1 cellular context compared by ENCODE assay signal in genomic region chr3:50816896-50817295, GRCh38.
TF ChIP-seq lines count a peak whose summit lies in the region.

No MANE protein-coding gene starts in this region.

TF ChIP-seq in GM23338, 12 proteins besides CTCF, POLR2A, EP300 and RAD21 (continued from another document):
- TF ChIP-seq, protein P1, sequence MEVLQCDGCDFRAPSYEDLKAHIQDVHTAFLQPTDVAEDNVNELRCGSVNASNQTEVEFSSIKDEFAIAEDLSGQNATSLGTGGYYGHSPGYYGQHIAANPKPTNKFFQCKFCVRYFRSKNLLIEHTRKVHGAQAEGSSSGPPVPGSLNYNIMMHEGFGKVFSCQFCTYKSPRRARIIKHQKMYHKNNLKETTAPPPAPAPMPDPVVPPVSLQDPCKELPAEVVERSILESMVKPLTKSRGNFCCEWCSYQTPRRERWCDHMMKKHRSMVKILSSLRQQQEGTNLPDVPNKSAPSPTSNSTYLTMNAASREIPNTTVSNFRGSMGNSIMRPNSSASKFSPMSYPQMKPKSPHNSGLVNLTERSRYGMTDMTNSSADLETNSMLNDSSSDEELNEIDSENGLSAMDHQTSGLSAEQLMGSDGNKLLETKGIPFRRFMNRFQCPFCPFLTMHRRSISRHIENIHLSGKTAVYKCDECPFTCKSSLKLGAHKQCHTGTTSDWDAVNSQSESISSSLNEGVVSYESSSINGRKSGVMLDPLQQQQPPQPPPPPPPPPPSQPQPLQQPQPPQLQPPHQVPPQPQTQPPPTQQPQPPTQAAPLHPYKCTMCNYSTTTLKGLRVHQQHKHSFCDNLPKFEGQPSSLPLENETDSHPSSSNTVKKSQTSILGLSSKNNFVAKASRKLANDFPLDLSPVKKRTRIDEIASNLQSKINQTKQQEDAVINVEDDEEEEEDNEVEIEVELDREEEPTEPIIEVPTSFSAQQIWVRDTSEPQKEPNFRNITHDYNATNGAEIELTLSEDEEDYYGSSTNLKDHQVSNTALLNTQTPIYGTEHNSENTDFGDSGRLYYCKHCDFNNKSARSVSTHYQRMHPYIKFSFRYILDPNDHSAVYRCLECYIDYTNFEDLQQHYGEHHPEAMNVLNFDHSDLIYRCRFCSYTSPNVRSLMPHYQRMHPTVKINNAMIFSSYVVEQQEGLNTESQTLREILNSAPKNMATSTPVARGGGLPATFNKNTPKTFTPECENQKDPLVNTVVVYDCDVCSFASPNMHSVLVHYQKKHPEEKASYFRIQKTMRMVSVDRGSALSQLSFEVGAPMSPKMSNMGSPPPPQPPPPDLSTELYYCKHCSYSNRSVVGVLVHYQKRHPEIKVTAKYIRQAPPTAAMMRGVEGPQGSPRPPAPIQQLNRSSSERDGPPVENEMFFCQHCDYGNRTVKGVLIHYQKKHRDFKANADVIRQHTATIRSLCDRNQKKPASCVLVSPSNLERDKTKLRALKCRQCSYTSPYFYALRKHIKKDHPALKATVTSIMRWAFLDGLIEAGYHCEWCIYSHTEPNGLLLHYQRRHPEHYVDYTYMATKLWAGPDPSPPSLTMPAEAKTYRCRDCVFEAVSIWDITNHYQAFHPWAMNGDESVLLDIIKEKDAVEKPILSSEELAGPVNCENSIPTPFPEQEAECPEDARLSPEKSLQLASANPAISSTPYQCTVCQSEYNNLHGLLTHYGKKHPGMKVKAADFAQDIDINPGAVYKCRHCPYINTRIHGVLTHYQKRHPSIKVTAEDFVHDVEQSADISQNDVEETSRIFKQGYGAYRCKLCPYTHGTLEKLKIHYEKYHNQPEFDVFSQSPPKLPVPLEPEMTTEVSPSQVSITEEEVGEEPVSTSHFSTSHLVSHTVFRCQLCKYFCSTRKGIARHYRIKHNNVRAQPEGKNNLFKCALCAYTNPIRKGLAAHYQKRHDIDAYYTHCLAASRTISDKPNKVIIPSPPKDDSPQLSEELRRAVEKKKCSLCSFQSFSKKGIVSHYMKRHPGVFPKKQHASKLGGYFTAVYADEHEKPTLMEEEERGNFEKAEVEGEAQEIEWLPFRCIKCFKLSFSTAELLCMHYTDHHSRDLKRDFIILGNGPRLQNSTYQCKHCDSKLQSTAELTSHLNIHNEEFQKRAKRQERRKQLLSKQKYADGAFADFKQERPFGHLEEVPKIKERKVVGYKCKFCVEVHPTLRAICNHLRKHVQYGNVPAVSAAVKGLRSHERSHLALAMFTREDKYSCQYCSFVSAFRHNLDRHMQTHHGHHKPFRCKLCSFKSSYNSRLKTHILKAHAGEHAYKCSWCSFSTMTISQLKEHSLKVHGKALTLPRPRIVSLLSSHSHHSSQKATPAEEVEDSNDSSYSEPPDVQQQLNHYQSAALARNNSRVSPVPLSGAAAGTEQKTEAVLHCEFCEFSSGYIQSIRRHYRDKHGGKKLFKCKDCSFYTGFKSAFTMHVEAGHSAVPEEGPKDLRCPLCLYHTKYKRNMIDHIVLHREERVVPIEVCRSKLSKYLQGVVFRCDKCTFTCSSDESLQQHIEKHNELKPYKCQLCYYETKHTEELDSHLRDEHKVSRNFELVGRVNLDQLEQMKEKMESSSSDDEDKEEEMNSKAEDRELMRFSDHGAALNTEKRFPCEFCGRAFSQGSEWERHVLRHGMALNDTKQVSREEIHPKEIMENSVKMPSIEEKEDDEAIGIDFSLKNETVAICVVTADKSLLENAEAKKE (CRISPR knock-in tag; IDR thresholded peaks at IDR 0.05) = no peak
- no peak for TF ChIP-seq POLR2AphosphoS5 (IDR thresholded peaks at IDR 0.05; ENCODE audit: low read depth)
- no peak for TF ChIP-seq REST (IDR thresholded peaks at IDR 0.05; ENCODE audit: unreplicated experiment)
- no peak for TF ChIP-seq NANOG (IDR thresholded peaks at IDR 0.05; ENCODE audit: borderline replicate concordance)
- TF ChIP-seq CREB1 (CRISPR knock-in tag; IDR thresholded peaks at IDR 0.05; ENCODE audit: low read depth) = no peak
- no peak for TF ChIP-seq EZH2 (IDR thresholded peaks at IDR 0.05; ENCODE audit: low read depth, unreplicated experiment)
- no peak for TF ChIP-seq ZNF331 (CRISPR knock-in tag; IDR thresholded peaks at IDR 0.05; ENCODE audit: low read depth)
- no peak for TF ChIP-seq JUNB (IDR thresholded peaks at IDR 0.05; ENCODE audit: unreplicated experiment)
- TF ChIP-seq ZNF114 (CRISPR knock-in tag; IDR thresholded peaks at IDR 0.05) = no peak
- TF ChIP-seq STAT1 (IDR thresholded peaks at IDR 0.05; ENCODE audit: unreplicated experiment) = no peak
- no peak for TF ChIP-seq EZH2phosphoT487 (IDR thresholded peaks at IDR 0.05; ENCODE audit: unreplicated experiment)
TF ChIP-seq in GM23338: peak in this region for 0.
